8 cellular contexts compared by ENCODE assay signal in the genomic region with DNA sequence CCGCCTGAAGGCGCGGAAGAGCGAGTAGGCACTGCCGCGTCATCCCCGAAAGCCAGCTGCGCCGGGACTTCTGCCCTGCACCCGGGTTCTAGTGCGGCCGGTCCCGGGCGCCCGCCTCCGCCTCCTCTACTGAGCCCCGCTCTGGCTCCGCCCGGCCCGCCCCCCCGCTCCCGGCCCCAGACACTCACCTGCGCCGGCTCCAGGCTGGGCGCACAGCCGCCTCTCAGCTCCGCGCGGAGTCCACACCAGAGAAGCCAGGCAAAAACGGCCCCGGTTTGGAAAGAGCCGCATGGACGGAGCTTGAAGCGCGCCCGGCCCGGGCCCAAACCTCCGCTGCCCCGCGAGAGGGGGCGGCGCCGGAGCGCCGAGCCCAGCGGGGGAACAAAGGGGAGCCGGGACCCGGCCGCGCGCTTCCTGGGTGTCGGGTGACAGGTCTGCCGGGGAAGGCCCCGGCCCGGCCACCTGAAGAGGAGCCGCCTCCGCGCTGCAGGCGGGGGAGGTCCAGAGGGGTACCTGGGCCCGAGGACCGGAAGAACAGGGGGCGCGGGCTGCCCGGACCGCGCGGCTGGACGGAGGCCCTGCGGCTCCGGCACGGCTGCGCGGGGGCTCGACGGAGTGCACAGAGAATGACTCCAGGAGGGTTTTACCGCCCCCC.
DNase-seq lines count a peak whose midpoint lies in the region; ATAC-seq and TF ChIP-seq lines count a peak whose summit lies in the region.

No MANE protein-coding gene starts in this region.

- H3K27me3 Mint-ChIP-seq in CD4-positive, alpha-beta T cell: peaks cover 66% of the 10 kb centered on the region
- peaks cover 63% of the 10 kb centered on the region for H3K27me3 Mint-ChIP-seq in activated CD8-positive, alpha-beta memory T cell treated with anti-CD3 and anti-CD28 coated beads, Interleukin-2, amount 10 ng/mL, durations not matched to agents 7 days and 5 days
- H3K27me3 Mint-ChIP-seq in stimulated activated naive B cell treated with anti-CD40 and anti-IgM and Interleukin-4, amounts not matched to agents 10 μg/mL and 1 μg/mL and 100 μg/mL, for 72 hours: peaks cover 45 to 70% of the 10 kb centered on the region in 2 donors

- CTCF ChIA-PET in CD4-positive, alpha-beta T cell (lab: Charles Lee): no interaction called here
- CTCF ChIA-PET in activated CD8-positive, alpha-beta memory T cell treated with anti-CD3 and anti-CD28 coated beads, Interleukin-2, amount 10 ng/mL, durations not matched to agents 7 days and 5 days (lab: Charles Lee): interaction anchor here (0.9 kb wide), 1 partner anchor 50 kb away, joined by 3 read pairs; no protein-coding TSS in a partner anchor

- H3K9me3 Mint-ChIP-seq in CD4-positive, alpha-beta T cell: no peaks in the 10 kb centered on the region
- H3K9me3 Mint-ChIP-seq in activated CD8-positive, alpha-beta memory T cell treated with anti-CD3 and anti-CD28 coated beads, Interleukin-2, amount 10 ng/mL, durations not matched to agents 7 days and 5 days (ENCODE audit: low read depth): no peaks in the 10 kb centered on the region
- H3K9me3 Mint-ChIP-seq in stimulated activated naive B cell treated with anti-CD40 and anti-IgM and Interleukin-4, amounts not matched to agents 10 μg/mL and 1 μg/mL and 100 μg/mL, for 72 hours: no peaks in the 10 kb centered on the region

- no peaks in the 10 kb centered on the region for H3K9me3 ChIP-seq in CD4-positive, alpha-beta T cell (ENCODE audit: control insufficient read depth, low read length)

- POLR2A ChIA-PET in CD4-positive, alpha-beta T cell (lab: Charles Lee): no interaction called here

- no peaks in the 10 kb centered on the region for H3K36me3 Mint-ChIP-seq in CD4-positive, alpha-beta T cell (ENCODE audit: low read depth)
- H3K36me3 Mint-ChIP-seq in activated CD8-positive, alpha-beta memory T cell treated with anti-CD3 and anti-CD28 coated beads, Interleukin-2, amount 10 ng/mL, durations not matched to agents 7 days and 5 days: peaks cover 2% of the 10 kb centered on the region
- H3K36me3 Mint-ChIP-seq in stimulated activated naive B cell treated with anti-CD40 and anti-IgM and Interleukin-4, amounts not matched to agents 10 μg/mL and 1 μg/mL and 100 μg/mL, for 72 hours: peaks cover 0 to 7% of the 10 kb centered on the region in 2 donors

- peak in 1 of 10 experiments; percentile 15 for DNase-seq in CD4-positive, alpha-beta T cell
- DNase-seq in NCI-H1105 treated with DMSO at 0.1 percent for 48 hours (lab: John Stamatoyannopoulos, UW): peak; percentile 67
- peak; percentile 48 for DNase-seq in activated CD8-positive, alpha-beta memory T cell treated with anti-CD3 and anti-CD28 coated beads, Interleukin-2, amount 10 ng/mL, durations not matched to agents 7 days and 5 days
- peak; percentile 64 for DNase-seq in iPS-NIHi7 (ENCODE audit: extremely low spot score)
- no peak for DNase-seq in stimulated activated naive B cell treated with anti-CD40 and anti-IgM and Interleukin-4, amounts not matched to agents 10 μg/mL and 1 μg/mL and 100 μg/mL, for 72 hours

- peak; percentile 30 for ATAC-seq in CD4-positive, alpha-beta T cell (ENCODE audit: poor library complexity)
- ATAC-seq in GM19463 (IDR thresholded peaks at IDR 0.05; ENCODE audit: unreplicated experiment) (peak; percentile 44), HG03378 (IDR thresholded peaks at IDR 0.05; ENCODE audit: unreplicated experiment) (no peak), HG03159 (IDR thresholded peaks at IDR 0.05; ENCODE audit: unreplicated experiment) (no peak)
- ATAC-seq in activated CD8-positive, alpha-beta memory T cell treated with anti-CD3 and anti-CD28 coated beads, Interleukin-2, amount 10 ng/mL, durations not matched to agents 7 days and 5 days: peak; percentile 40
- ATAC-seq in stimulated activated naive B cell treated with anti-CD40 and anti-IgM and Interleukin-4, amounts not matched to agents 10 μg/mL and 1 μg/mL and 100 μg/mL, for 72 hours (replicated peaks): peak; percentile 25 to 48

- peaks cover 77% of the 10 kb centered on the region for H3K27me3 ChIP-seq in CD4-positive, alpha-beta T cell (ENCODE audit: control insufficient read depth, insufficient read depth, low read length)

- H3K4me1 Mint-ChIP-seq in CD4-positive, alpha-beta T cell (ENCODE audit: low read depth): peaks cover 44% of the 10 kb centered on the region
- H3K4me1 Mint-ChIP-seq in activated CD8-positive, alpha-beta memory T cell treated with anti-CD3 and anti-CD28 coated beads, Interleukin-2, amount 10 ng/mL, durations not matched to agents 7 days and 5 days: peaks cover 34% of the 10 kb centered on the region
- H3K4me1 Mint-ChIP-seq in stimulated activated naive B cell treated with anti-CD40 and anti-IgM and Interleukin-4, amounts not matched to agents 10 μg/mL and 1 μg/mL and 100 μg/mL, for 72 hours: peaks cover 26 to 56% of the 10 kb centered on the region in 2 donors

- intact Hi-C loops in CD4-positive, alpha-beta T cell (cut with DNase I, micrococcal nuclease): no loop called here

- TF ChIP-seq CTCF in CD4-positive, alpha-beta T cell (IDR thresholded peaks at IDR 0.05): no peak

- no peak overlapping the region for H3K27ac Mint-ChIP-seq in CD4-positive, alpha-beta T cell
- no peak overlapping the region for H3K27ac Mint-ChIP-seq in activated CD8-positive, alpha-beta memory T cell treated with anti-CD3 and anti-CD28 coated beads, Interleukin-2, amount 10 ng/mL, durations not matched to agents 7 days and 5 days
- H3K27ac Mint-ChIP-seq in stimulated activated naive B cell treated with anti-CD40 and anti-IgM and Interleukin-4, amounts not matched to agents 10 μg/mL and 1 μg/mL and 100 μg/mL, for 72 hours: no peak overlapping the region

- no peak overlapping the region for H3K4me3 Mint-ChIP-seq in CD4-positive, alpha-beta T cell
- H3K4me3 Mint-ChIP-seq in activated CD8-positive, alpha-beta memory T cell treated with anti-CD3 and anti-CD28 coated beads, Interleukin-2, amount 10 ng/mL, durations not matched to agents 7 days and 5 days: no peak overlapping the region
- H3K4me3 Mint-ChIP-seq in stimulated activated naive B cell treated with anti-CD40 and anti-IgM and Interleukin-4, amounts not matched to agents 10 μg/mL and 1 μg/mL and 100 μg/mL, for 72 hours: peak overlapping the region; percentile 32 to 64

- H3K27ac ChIP-seq in CD4-positive, alpha-beta T cell (ENCODE audit: low read depth, low read length): no peak overlapping the region

Comparison
In these comparisons a context has a peak if more than half of its experiments do, and no peak if none do; other contexts are left out.
1. ATAC-seq: peak in CD4-positive, alpha-beta T cell (single experiment), GM19463 (single experiment), activated CD8-positive, alpha-beta memory T cell treated with anti-CD3 and anti-CD28 coated beads, Interleukin-2, amount 10 ng/mL, durations not matched to agents 7 days and 5 days (single experiment) and stimulated activated naive B cell treated with anti-CD40 and anti-IgM and Interleukin-4, amounts not matched to agents 10 μg/mL and 1 μg/mL and 100 μg/mL, for 72 hours (2 of 2); none in HG03378 (single experiment) and HG03159 (single experiment).
2. H3K4me3 Mint-ChIP-seq: peak in stimulated activated naive B cell treated with anti-CD40 and anti-IgM and Interleukin-4, amounts not matched to agents 10 μg/mL and 1 μg/mL and 100 μg/mL, for 72 hours (2 of 2); none in CD4-positive, alpha-beta T cell (single experiment) and activated CD8-positive, alpha-beta memory T cell treated with anti-CD3 and anti-CD28 coated beads, Interleukin-2, amount 10 ng/mL, durations not matched to agents 7 days and 5 days (single experiment).